19 cellular contexts compared by ENCODE assay signal in the genomic region with DNA sequence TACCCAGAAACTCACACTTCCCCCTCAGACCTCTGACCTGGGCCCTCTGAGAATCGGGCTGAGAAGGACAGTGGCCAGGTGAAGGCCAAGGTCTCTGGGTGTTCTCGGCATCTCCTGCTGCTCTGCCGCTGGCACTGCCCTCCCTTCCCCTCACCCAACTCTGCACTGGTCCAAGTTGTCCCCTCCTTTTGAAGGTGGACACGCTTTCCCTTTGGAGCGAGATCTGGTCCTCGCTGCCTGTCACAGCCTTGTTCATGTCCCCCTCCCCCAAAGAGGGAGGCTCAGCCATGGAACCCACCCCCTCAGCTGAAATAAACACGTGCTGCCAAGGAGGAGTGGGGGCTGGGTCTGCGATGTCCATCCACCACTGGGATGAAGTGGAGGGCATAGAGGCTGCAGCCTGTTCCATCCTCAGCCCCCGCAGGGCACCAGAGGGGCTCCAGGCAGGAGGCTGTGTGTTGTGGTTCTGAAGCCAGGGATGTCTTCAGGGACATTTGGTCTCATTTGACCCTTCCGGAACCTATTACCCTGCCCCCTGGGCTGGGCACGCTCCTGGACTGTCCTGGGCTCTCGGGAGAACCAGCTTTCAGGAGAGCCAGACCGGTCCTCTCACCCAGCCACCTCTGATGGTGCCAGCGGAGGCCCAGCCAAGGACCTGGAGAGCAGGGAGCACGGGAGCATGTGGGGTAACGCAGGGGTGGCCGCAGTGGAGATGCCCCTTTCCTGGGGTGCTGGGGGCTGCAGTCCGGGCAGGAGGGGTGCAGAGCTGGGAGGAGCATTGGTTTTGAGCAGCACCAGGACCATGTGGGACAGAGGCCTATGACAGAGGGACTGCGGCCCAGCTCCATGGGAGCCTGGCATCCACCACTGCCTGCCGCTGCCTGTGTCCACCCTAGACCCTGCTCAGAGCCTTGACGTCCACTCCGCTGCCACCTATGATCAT. TPM values are rescaled to one million over a fixed set of nuclear protein-coding genes. Genes with fewer than 3 reads are reported as not detected.
"Had no signal": no experiment of that assay in that cellular context is flagged by ENCODE, and none has a peak within 500 bp of the region (broad histone marks: within the 10 kb centered on the region; RNA-seq: fewer than 3 reads in every experiment).

No MANE protein-coding gene starts in this region.

- H3K9me3 ChIP-seq: body of pancreas, left lung, ovary, upper lobe of left lung had no signal

- H3K27me3 ChIP-seq: body of pancreas, left lung, ovary, upper lobe of left lung had no signal

- H3K4me1 Mint-ChIP-seq: immature natural killer cell had no signal

- H3K27ac Mint-ChIP-seq: activated naive CD4-positive, alpha-beta T cell treated with anti-CD3 and anti-CD28 coated beads, Interleukin-2, amount 10 ng/mL, durations not matched to agents 7 days and 5 days; activated T-helper 2 cell treated with anti-CD3 and anti-CD28 coated beads, Interferon-gamma antibody, Interleukin-2, Interleukin-4, amounts not matched to agents 10 μg/mL and 5 μg/mL and 100 μg/mL, durations not matched to agents 14 hours and 24 hours and 36 hours; dendritic cell treated with granulocyte-macrophage colony-stimulating factor and Interleukin-4, amounts not matched to agents 40 ng/mL and 50 ng/mL, for 4 days; immature natural killer cell; T-helper 17 cell had no signal

- ATAC-seq: body of pancreas; effector memory CD8-positive, alpha-beta T cell; left lung; SK-N-SH treated with all-trans-retinoic acid at 6 μM for 48 hours; T-helper 17 cell had no signal

- H3K27ac ChIP-seq: body of pancreas, ovary, upper lobe of left lung had no signal

- DNase-seq: activated CD4-positive, alpha-beta T cell treated with anti-CD3 and anti-CD28 coated beads, Interleukin-2, amount 50 U/mL, for 1 hour; activated CD4-positive, CD25-positive, alpha-beta regulatory T cell; activated naive CD4-positive, alpha-beta T cell treated with anti-CD3 and anti-CD28 coated beads, Interleukin-2, amount 10 ng/mL, durations not matched to agents 7 days and 5 days; body of pancreas; effector memory CD8-positive, alpha-beta T cell; erythroblast; immature natural killer cell; nephron progenitor cell; ovary; retina; small intestine; stimulated activated naive CD4-positive, alpha-beta T cell; T-helper 17 cell; upper lobe of left lung had no signal

- H3K36me3 Mint-ChIP-seq: activated naive CD4-positive, alpha-beta T cell treated with anti-CD3 and anti-CD28 coated beads, Interleukin-2, amount 10 ng/mL, durations not matched to agents 7 days and 5 days; immature natural killer cell had no signal

- H3K4me3 Mint-ChIP-seq: activated naive CD4-positive, alpha-beta T cell treated with anti-CD3 and anti-CD28 coated beads, Interleukin-2, amount 10 ng/mL, durations not matched to agents 7 days and 5 days; central memory CD8-positive, alpha-beta T cell; dendritic cell treated with granulocyte-macrophage colony-stimulating factor and Interleukin-4, amounts not matched to agents 40 ng/mL and 50 ng/mL, for 4 days; effector memory CD8-positive, alpha-beta T cell; immature natural killer cell; nephron progenitor cell had no signal

- H3K4me3 ChIP-seq: body of pancreas, left lung, ovary, upper lobe of left lung had no signal

- H3K27me3 Mint-ChIP-seq: central memory CD8-positive, alpha-beta T cell; effector memory CD8-positive, alpha-beta T cell; T-helper 17 cell had no signal

- H3K9me3 Mint-ChIP-seq: activated naive CD4-positive, alpha-beta T cell treated with anti-CD3 and anti-CD28 coated beads, Interleukin-2, amount 10 ng/mL, durations not matched to agents 7 days and 5 days; activated T-helper 2 cell treated with anti-CD3 and anti-CD28 coated beads, Interferon-gamma antibody, Interleukin-2, Interleukin-4, amounts not matched to agents 10 μg/mL and 5 μg/mL and 100 μg/mL, durations not matched to agents 14 hours and 24 hours and 36 hours; central memory CD8-positive, alpha-beta T cell; dendritic cell treated with granulocyte-macrophage colony-stimulating factor and Interleukin-4, amounts not matched to agents 40 ng/mL and 50 ng/mL, for 4 days; effector memory CD8-positive, alpha-beta T cell; immature natural killer cell had no signal

- H3K36me3 ChIP-seq: left lung, ovary, upper lobe of left lung had no signal

RNA-seq across cellular contexts. Expression of gene LCN2, which starts 4.7 kb away (rescaled TPM):
- total RNA-seq: activated T-helper 2 cell treated with anti-CD3 and anti-CD28 coated beads, Interferon-gamma antibody, Interleukin-2, Interleukin-4, amounts not matched to agents 10 μg/mL and 5 μg/mL and 100 μg/mL, durations not matched to agents 14 hours and 24 hours and 36 hours had no signal
